In genomic region chr19:39078436-39079200, GRCh38 we compare ENCODE assay signal across 12 cellular contexts.
DNase-seq lines count a peak whose midpoint lies in the region; ATAC-seq and TF ChIP-seq lines count a peak whose summit lies in the region.
"Had no signal": no experiment of that assay in that cellular context is flagged by ENCODE, and none has a peak within 500 bp of the region (broad histone marks: within the 10 kb centered on the region; RNA-seq: fewer than 3 reads in every experiment).

No MANE protein-coding gene starts in this region.

- ATAC-seq in GM19395 (IDR thresholded peaks at IDR 0.05; ENCODE audit: unreplicated experiment): no peak
- ATAC-seq: body of pancreas, psoas muscle had no signal

- DNase-seq in GM04504 (ENCODE audit: low read depth): peak; percentile 87
- peak; percentile 90 to 96 for DNase-seq in SW 1271 (lab: John Stamatoyannopoulos, UW)
- DNase-seq in fibroblast of peridontal ligament (ENCODE audit: extremely low read depth): peak; percentile 100
- DNase-seq in retinal pigment epithelial cell (ENCODE audit: low read depth): peak; percentile 55
- DNase-seq in activated gamma-delta T cell (lab: John Stamatoyannopoulos, UW): no peak
- DNase-seq in GM19240 (ENCODE audit: insufficient read length, low spot score): no peak
- DNase-seq in NK-92 (lab: John Stamatoyannopoulos, UW; ENCODE audit: unreplicated experiment): no peak
- DNase-seq: activated CD4-positive, alpha-beta T cell treated with anti-CD3 and anti-CD28 coated beads, Interleukin-2, amount 50 U/mL, for 1 hour; body of pancreas; NCI-H1048; psoas muscle had no signal

- TF ChIP-seq CTCF in retinal pigment epithelial cell (conservative IDR thresholded peaks at IDR 0.05; ENCODE audit: low read depth, low read length): no peak

- H3K4me3 ChIP-seq in retinal pigment epithelial cell (ENCODE audit: low read length): no peak overlapping the region
- H3K4me3 ChIP-seq: body of pancreas, psoas muscle had no signal

Comparison
In these comparisons a context has a peak if more than half of its experiments do, and no peak if none do; other contexts are left out.
1. DNase-seq: peak in GM04504 (single experiment), SW 1271 (2 of 2), fibroblast of peridontal ligament (single experiment) and retinal pigment epithelial cell (single experiment); none in activated gamma-delta T cell (single experiment), GM19240 (single experiment) and NK-92 (single experiment).